Comparison of ENCODE assay signal across 8 cellular contexts in the genomic region with DNA sequence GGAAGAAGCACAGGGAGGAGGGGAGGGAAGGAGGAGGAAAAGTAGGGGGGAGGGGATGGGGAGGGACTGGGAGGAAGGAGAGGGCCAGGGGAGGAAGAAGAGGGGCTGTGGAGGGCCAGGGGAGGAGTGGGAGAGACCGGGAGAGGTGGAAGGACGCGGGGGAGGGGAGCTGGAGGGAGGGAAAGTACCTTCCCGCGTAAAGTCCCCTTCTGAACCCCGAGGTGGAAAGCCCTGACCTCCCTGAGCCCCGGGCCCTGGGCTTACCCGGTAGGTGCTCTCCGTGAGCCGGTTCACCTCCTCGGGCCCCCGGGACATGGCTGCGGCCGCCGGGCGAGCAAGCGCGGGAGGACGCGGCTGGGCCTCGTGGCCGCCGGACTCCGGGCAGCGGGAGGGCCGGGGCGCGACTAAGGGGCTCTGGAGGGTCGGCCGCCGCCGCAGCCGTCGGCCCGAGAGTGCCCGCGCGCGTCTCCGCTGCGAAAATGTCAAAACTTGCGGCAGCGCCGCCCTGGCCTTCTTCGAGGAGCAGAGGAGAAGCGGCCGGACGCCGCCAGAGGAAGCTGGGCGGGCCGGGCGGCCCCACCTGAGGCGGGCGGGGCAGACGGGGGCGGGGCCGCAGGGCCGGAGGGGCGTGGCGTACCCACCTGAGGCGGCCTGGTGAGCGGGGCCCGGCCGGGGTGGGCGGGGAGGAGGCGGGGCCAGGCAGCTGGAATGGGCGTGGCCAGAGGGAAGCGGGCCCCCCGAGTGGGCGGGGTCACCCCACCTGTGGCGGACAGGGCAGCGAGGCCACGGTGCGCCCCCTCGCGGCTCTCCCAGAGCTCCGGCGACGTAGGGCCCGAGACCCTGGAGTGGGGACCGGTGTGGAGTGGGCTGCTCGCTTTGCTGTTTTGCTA. TPM values are rescaled to one million over a fixed set of nuclear protein-coding genes. Genes with fewer than 3 reads are reported as not detected.
DNase-seq lines count a peak whose midpoint lies in the region; ATAC-seq and TF ChIP-seq lines count a peak whose summit lies in the region.

A gene with protein sequence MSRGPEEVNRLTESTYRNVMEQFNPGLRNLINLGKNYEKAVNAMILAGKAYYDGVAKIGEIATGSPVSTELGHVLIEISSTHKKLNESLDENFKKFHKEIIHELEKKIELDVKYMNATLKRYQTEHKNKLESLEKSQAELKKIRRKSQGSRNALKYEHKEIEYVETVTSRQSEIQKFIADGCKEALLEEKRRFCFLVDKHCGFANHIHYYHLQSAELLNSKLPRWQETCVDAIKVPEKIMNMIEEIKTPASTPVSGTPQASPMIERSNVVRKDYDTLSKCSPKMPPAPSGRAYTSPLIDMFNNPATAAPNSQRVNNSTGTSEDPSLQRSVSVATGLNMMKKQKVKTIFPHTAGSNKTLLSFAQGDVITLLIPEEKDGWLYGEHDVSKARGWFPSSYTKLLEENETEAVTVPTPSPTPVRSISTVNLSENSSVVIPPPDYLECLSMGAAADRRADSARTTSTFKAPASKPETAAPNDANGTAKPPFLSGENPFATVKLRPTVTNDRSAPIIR (minus strand): TSS at position 553 of the 890 bp plus-strand sequence. CDS start 238 bp downstream, at position 315.

- H3K36me3 ChIP-seq in HUES6 (ENCODE audit: control insufficient read depth, insufficient read depth, low read length) (peaks cover 3% of the 10 kb centered on the region; the same call in 1 of the 2 replicates), PC-3 (ENCODE audit: low read depth, low read length) (no peaks in the 10 kb centered on the region), neutrophil (no peaks in the 10 kb centered on the region), thymus (ENCODE audit: control insufficient read depth, insufficient read depth) (no peaks in the 10 kb centered on the region)

- peak within 1 kb of the TSS; percentile 85 for H3K4me3 ChIP-seq in HUES6 (ENCODE audit: low read depth, low read length)
- H3K4me3 ChIP-seq in PC-3 (ENCODE audit: low read length): peak within 1 kb of the TSS; percentile 91
- H3K4me3 ChIP-seq in neutrophil (ENCODE audit: low read depth in 1 of 2, low read length in 1 of 2): peak within 1 kb of the TSS; percentile 46 to 54
- peak within 1 kb of the TSS; percentile 45 for H3K4me3 ChIP-seq in thymus (ENCODE audit: low read length)

- peaks cover 19% of the 10 kb centered on the region for H3K4me1 ChIP-seq in HUES6 (ENCODE audit: control insufficient read depth, insufficient read depth, low read length)
- H3K4me1 ChIP-seq in PC-3 (ENCODE audit: insufficient read depth, low read length): peaks cover 9% of the 10 kb centered on the region
- H3K4me1 ChIP-seq in neutrophil (ENCODE audit: control insufficient read depth in 1 of 2, insufficient read depth in 1 of 2, low read depth in 1 of 2, low read length in 1 of 2): peaks cover 3 to 9% of the 10 kb centered on the region in 2 experiments
- H3K4me1 ChIP-seq in thymus (ENCODE audit: control insufficient read depth, insufficient read depth, low read length): no peaks in the 10 kb centered on the region

- TF ChIP-seq CTCF in PC-3 (conservative IDR thresholded peaks at IDR 0.05; ENCODE audit: low read depth, low read length) (peak; percentile 70), neutrophil (IDR thresholded peaks at IDR 0.05) (no peak)

- WGBS in thymus: 2% methylated on average over 82 of the region's 82 CpGs

- POLR2A ChIA-PET in PC-3 (lab: Charles Lee; ENCODE audit: unreplicated experiment): interaction anchor here (0.5 to 1.2 kb wide), 10 partner anchors 9 to 120 kb away, joined by 3 to 16 read pairs (median 5); no protein-coding TSS in a partner anchor

- H3K9me3 Mint-ChIP-seq in activated T-helper 1 cell treated with anti-CD3 and anti-CD28 coated beads, Interleukin-12 subunit alpha, Interleukin-12 subunit beta, Interleukin-2, Interleukin-4 antibody, amounts not matched to agents 30 ng/mL and 10 ng/mL and 1 ng/mL, durations not matched to agents 14 hours and 24 hours and 36 hours: no peaks in the 10 kb centered on the region

- BruUV-seq in PC-3 (replicated peaks; lab: Mats Ljungman, UMichigan): no TSS peak

- H3K27me3 ChIP-seq in HUES6 (ENCODE audit: control insufficient read depth, insufficient read depth, low read length) (no peaks in the 10 kb centered on the region), PC-3 (ENCODE audit: low read length) (no peaks in the 10 kb centered on the region), neutrophil (peaks cover 88% of the 10 kb centered on the region), thymus (ENCODE audit: control insufficient read depth, insufficient read depth) (peaks cover 13% of the 10 kb centered on the region)

- H4K20me1 ChIP-seq in PC-3 (ENCODE audit: low read length): peaks cover 31% of the 10 kb centered on the region

- ATAC-seq in GM21528 (IDR thresholded peaks at IDR 0.05; ENCODE audit: low FRiP score, unreplicated experiment) (peak; percentile 83), PC-3 (peak; percentile 89)

- H2AFZ ChIP-seq in PC-3 (ENCODE audit: low read length): peak within 1 kb of the TSS; percentile 85

- H3K27ac Mint-ChIP-seq in activated T-helper 1 cell treated with anti-CD3 and anti-CD28 coated beads, Interleukin-12 subunit alpha, Interleukin-12 subunit beta, Interleukin-2, Interleukin-4 antibody, amounts not matched to agents 30 ng/mL and 10 ng/mL and 1 ng/mL, durations not matched to agents 14 hours and 24 hours and 36 hours: peak within 1 kb of the TSS; percentile 31

- H3K79me2 ChIP-seq in PC-3 (ENCODE audit: low read length): peaks cover 43% of the 10 kb centered on the region

- H3K9me3 ChIP-seq in HUES6 (ENCODE audit: control insufficient read depth, insufficient read depth, low read depth, low read length) (peaks cover 4% of the 10 kb centered on the region; the same call in 1 of the 2 replicates), PC-3 (ENCODE audit: low read length) (no peaks in the 10 kb centered on the region), neutrophil (no peaks in the 10 kb centered on the region), thymus (ENCODE audit: control insufficient read depth) (no peaks in the 10 kb centered on the region)

- peak within 1 kb of the TSS; percentile 83 for H3K4me2 ChIP-seq in PC-3 (ENCODE audit: low read length)

- CTCF ChIA-PET in PC-3 (lab: Charles Lee): interaction anchor here (0.5 to 1.8 kb wide), 8 partner anchors 9 to 380 kb away, joined by 3 to 12 read pairs (median 6); no protein-coding TSS in a partner anchor

- DNase-seq in D341Med (ENCODE audit: low spot score): peak; percentile 99
- peak; percentile 92 for DNase-seq in PC-3
- DNase-seq in activated T-helper 1 cell treated with anti-CD3 and anti-CD28 coated beads, Interleukin-12 subunit alpha, Interleukin-12 subunit beta, Interleukin-2, Interleukin-4 antibody, amounts not matched to agents 30 ng/mL and 10 ng/mL and 1 ng/mL, durations not matched to agents 14 hours and 24 hours and 36 hours (ENCODE audit: low spot score): peak; percentile 56
- peak; percentile 22 for DNase-seq in fibroblast of the conjunctiva (ENCODE audit: low read depth)

- no peaks in the 10 kb centered on the region for H3F3A ChIP-seq in PC-3 (ENCODE audit: low read length, unreplicated experiment)

- H3K9ac ChIP-seq in HUES6 (ENCODE audit: low read length) (peak within 1 kb of the TSS; percentile 76), PC-3 (ENCODE audit: low read length) (peak within 1 kb of the TSS; percentile 84)

- H3K27ac ChIP-seq in HUES6 (ENCODE audit: low read depth, low read length): peak within 1 kb of the TSS; percentile 65; the same call in 1 of the 2 replicates
- peak within 1 kb of the TSS; percentile 81 for H3K27ac ChIP-seq in PC-3 (ENCODE audit: low read length)
- no peak within 1 kb of the TSS for H3K27ac ChIP-seq in neutrophil
- H3K27ac ChIP-seq in thymus (ENCODE audit: low read depth): peak within 1 kb of the TSS; percentile 40

- H3K4me1 Mint-ChIP-seq in activated T-helper 1 cell treated with anti-CD3 and anti-CD28 coated beads, Interleukin-12 subunit alpha, Interleukin-12 subunit beta, Interleukin-2, Interleukin-4 antibody, amounts not matched to agents 30 ng/mL and 10 ng/mL and 1 ng/mL, durations not matched to agents 14 hours and 24 hours and 36 hours (ENCODE audit: low read depth): peaks cover 9% of the 10 kb centered on the region

- no peaks in the 10 kb centered on the region for H3K36me3 Mint-ChIP-seq in activated T-helper 1 cell treated with anti-CD3 and anti-CD28 coated beads, Interleukin-12 subunit alpha, Interleukin-12 subunit beta, Interleukin-2, Interleukin-4 antibody, amounts not matched to agents 30 ng/mL and 10 ng/mL and 1 ng/mL, durations not matched to agents 14 hours and 24 hours and 36 hours (ENCODE audit: low read depth)

- intact Hi-C loops in PC-3 (cut with micrococcal nuclease): loop anchor here (1.0 to 2.0 kb wide), 2 partner anchors 48 to 106 kb away; no protein-coding TSS in a partner anchor
- intact Hi-C loops in activated T-helper 1 cell treated with anti-CD3 and anti-CD28 coated beads, Interleukin-12 subunit alpha, Interleukin-12 subunit beta, Interleukin-2, Interleukin-4 antibody, amounts not matched to agents 30 ng/mL and 10 ng/mL and 1 ng/mL, durations not matched to agents 14 hours and 24 hours and 36 hours (cut with micrococcal nuclease): loop anchor here (1.0 to 10.0 kb wide), 4 partner anchors 119 to 742 kb away; a partner anchor contains a TSS

- H3K9me2 ChIP-seq in PC-3 (replicated peaks; ENCODE audit: low read length): no peaks in the 10 kb centered on the region

- H3K27me3 Mint-ChIP-seq in activated T-helper 1 cell treated with anti-CD3 and anti-CD28 coated beads, Interleukin-12 subunit alpha, Interleukin-12 subunit beta, Interleukin-2, Interleukin-4 antibody, amounts not matched to agents 30 ng/mL and 10 ng/mL and 1 ng/mL, durations not matched to agents 14 hours and 24 hours and 36 hours (ENCODE audit: insufficient read depth): peaks cover 29% of the 10 kb centered on the region

- H3K4me3 Mint-ChIP-seq in activated T-helper 1 cell treated with anti-CD3 and anti-CD28 coated beads, Interleukin-12 subunit alpha, Interleukin-12 subunit beta, Interleukin-2, Interleukin-4 antibody, amounts not matched to agents 30 ng/mL and 10 ng/mL and 1 ng/mL, durations not matched to agents 14 hours and 24 hours and 36 hours: peak within 1 kb of the TSS; percentile 33

RNA-seq across cellular contexts. Expression of the gene that starts here (rescaled TPM):
- total RNA-seq in PC-3 (2014; rRNA removed): 18.9 and 30.5 TPM in 2 replicates
- 1.7 and 2.7 TPM in 2 replicates for total RNA-seq in activated T-helper 1 cell treated with anti-CD3 and anti-CD28 coated beads, Interleukin-12 subunit alpha, Interleukin-12 subunit beta, Interleukin-2, Interleukin-4 antibody, amounts not matched to agents 30 ng/mL and 10 ng/mL and 1 ng/mL, durations not matched to agents 14 hours and 24 hours and 36 hours
- 6.1 TPM for polyA plus RNA-seq in thymus

Comparison
In these comparisons a context has a peak if more than half of its experiments do, and no peak if none do; other contexts are left out.
1. DNase-seq: peak in every context shown above with its lines; median percentile 99 in D341Med; 92 in PC-3; 56 in activated T-helper 1 cell treated with anti-CD3 and anti-CD28 coated beads, Interleukin-12 subunit alpha, Interleukin-12 subunit beta, Interleukin-2, Interleukin-4 antibody, amounts not matched to agents 30 ng/mL and 10 ng/mL and 1 ng/mL, durations not matched to agents 14 hours and 24 hours and 36 hours; 22 in fibroblast of the conjunctiva.